Comparison of ENCODE assay signal across 2 cellular contexts in genomic region chr3:23919628-23920027, GRCh38.
TF ChIP-seq lines count a peak whose summit lies in the region.

No MANE protein-coding gene starts in this region.

TF ChIP-seq in A549, 52 proteins besides CTCF, POLR2A, EP300 and RAD21 (continued from another document):
- TF ChIP-seq PHF8 (IDR thresholded peaks at IDR 0.05; ENCODE audit: borderline replicate concordance, low read depth): no peak
- no peak for TF ChIP-seq HEYL (CRISPR knock-in tag; IDR thresholded peaks at IDR 0.05)
- TF ChIP-seq FOXS1 (CRISPR knock-in tag; IDR thresholded peaks at IDR 0.05): no peak
- no peak for TF ChIP-seq TP53 (CRISPR knock-in tag; IDR thresholded peaks at IDR 0.05)
- no peak for TF ChIP-seq POLR2AphosphoS2 (conservative IDR thresholded peaks at IDR 0.05; ENCODE audit: low read length)
- TF ChIP-seq, protein P1, sequence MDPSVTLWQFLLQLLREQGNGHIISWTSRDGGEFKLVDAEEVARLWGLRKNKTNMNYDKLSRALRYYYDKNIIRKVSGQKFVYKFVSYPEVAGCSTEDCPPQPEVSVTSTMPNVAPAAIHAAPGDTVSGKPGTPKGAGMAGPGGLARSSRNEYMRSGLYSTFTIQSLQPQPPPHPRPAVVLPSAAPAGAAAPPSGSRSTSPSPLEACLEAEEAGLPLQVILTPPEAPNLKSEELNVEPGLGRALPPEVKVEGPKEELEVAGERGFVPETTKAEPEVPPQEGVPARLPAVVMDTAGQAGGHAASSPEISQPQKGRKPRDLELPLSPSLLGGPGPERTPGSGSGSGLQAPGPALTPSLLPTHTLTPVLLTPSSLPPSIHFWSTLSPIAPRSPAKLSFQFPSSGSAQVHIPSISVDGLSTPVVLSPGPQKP (IDR thresholded peaks at IDR 0.05; ENCODE audit: low read depth, low read length): no peak
- TF ChIP-seq ZFP36 (IDR thresholded peaks at IDR 0.05; ENCODE audit: borderline replicate concordance, partially characterized antibody): no peak
- TF ChIP-seq CHD2 (IDR thresholded peaks at IDR 0.05; ENCODE audit: low read length, partially characterized antibody): no peak
- no peak for TF ChIP-seq HMGXB4 (CRISPR knock-in tag; IDR thresholded peaks at IDR 0.05; ENCODE audit: borderline replicate concordance)
- TF ChIP-seq CBX2 (IDR thresholded peaks at IDR 0.05; ENCODE audit: borderline replicate concordance, low read depth): no peak
- no peak for TF ChIP-seq EHF (CRISPR knock-in tag; IDR thresholded peaks at IDR 0.05)
- no peak for TF ChIP-seq ZC3H11A (IDR thresholded peaks at IDR 0.05)
- TF ChIP-seq, protein P2, sequence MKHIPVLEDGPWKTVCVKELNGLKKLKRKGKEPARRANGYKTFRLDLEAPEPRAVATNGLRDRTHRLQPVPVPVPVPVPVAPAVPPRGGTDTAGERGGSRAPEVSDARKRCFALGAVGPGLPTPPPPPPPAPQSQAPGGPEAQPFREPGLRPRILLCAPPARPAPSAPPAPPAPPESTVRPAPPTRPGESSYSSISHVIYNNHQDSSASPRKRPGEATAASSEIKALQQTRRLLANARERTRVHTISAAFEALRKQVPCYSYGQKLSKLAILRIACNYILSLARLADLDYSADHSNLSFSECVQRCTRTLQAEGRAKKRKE (CRISPR knock-in tag; IDR thresholded peaks at IDR 0.05; ENCODE audit: low read depth): no peak
- no peak for TF ChIP-seq SREBF2 (IDR thresholded peaks at IDR 0.05)
- TF ChIP-seq MAX (IDR thresholded peaks at IDR 0.05): no peak
- no peak for TF ChIP-seq SMC3 (IDR thresholded peaks at IDR 0.05)

TF ChIP-seq in GM12891, 5 proteins besides CTCF, POLR2A, EP300 and RAD21 (continued from another document):
- TF ChIP-seq POU2F2 (IDR thresholded peaks at IDR 0.05; ENCODE audit: low read depth, low read length) (no peak), TAF1 (IDR thresholded peaks at IDR 0.05; ENCODE audit: low read depth, low read length) (no peak), POLR2AphosphoS5 (IDR thresholded peaks at IDR 0.05; ENCODE audit: low read depth, low read length) (no peak), SPI1 (IDR thresholded peaks at IDR 0.05; ENCODE audit: low read depth, low read length) (peak; percentile 50; the same call in 1 of the 2 replicates)
